In genomic region chr5:148961261-148962199, GRCh38 we compare ENCODE assay signal across 22 cellular contexts.
DNase-seq lines count a peak whose midpoint lies in the region; ATAC-seq, FAIRE-seq and TF ChIP-seq lines count a peak whose summit lies in the region.
"Had no signal": no experiment of that assay in that cellular context is flagged by ENCODE, and none has a peak within 500 bp of the region (broad histone marks: within the 10 kb centered on the region; RNA-seq: fewer than 3 reads in every experiment).

No MANE protein-coding gene starts in this region.

- no peak overlapping the region for H2AFZ ChIP-seq in HepG2 (ENCODE audit: low read length)

- H3K9me3 ChIP-seq in liver (ENCODE audit: control insufficient read depth in 4 of 4, low read length in 3 of 4) (no peaks in the 10 kb centered on the region), HepG2 (ENCODE audit: low read length) (no peaks in the 10 kb centered on the region)
- H3K9me3 ChIP-seq: transverse colon had no signal

- H3K9ac ChIP-seq in liver (ENCODE audit: low read depth in 1 of 2, low read length in 2 of 2): no peak overlapping the region
- no peak overlapping the region for H3K9ac ChIP-seq in HepG2 (ENCODE audit: insufficient read depth, low read depth, low read length)

- no TSS peak for BruUV-seq in HepG2 (replicated peaks; lab: Mats Ljungman, UMichigan)

- no peaks in the 10 kb centered on the region for H3K27me3 ChIP-seq in liver (ENCODE audit: control insufficient read depth in 4 of 4, insufficient read depth in 4 of 4, low read length in 3 of 4)
- no peaks in the 10 kb centered on the region for H3K27me3 ChIP-seq in HepG2 (ENCODE audit: control insufficient read depth in 1 of 2, insufficient read depth in 2 of 2, low read length in 2 of 2)
- H3K27me3 ChIP-seq: transverse colon had no signal

- no peaks in the 10 kb centered on the region for H4K20me1 ChIP-seq in HepG2 (ENCODE audit: insufficient read depth, low read length)

- H3K36me3 ChIP-seq in liver (ENCODE audit: control insufficient read depth in 4 of 4, insufficient read depth in 3 of 4, low read depth in 1 of 4, low read length in 3 of 4) (no peaks in the 10 kb centered on the region), HepG2 (replicated peaks in 1 of 2; ENCODE audit: control insufficient read depth in 1 of 2, insufficient read depth in 2 of 2, low read length in 2 of 2) (no peaks in the 10 kb centered on the region)
- H3K36me3 ChIP-seq: transverse colon had no signal

- peaks cover 0 to 10% (median 6%) of the 10 kb centered on the region in 4 donors for H3K4me1 ChIP-seq in liver (ENCODE audit: control insufficient read depth in 4 of 4, insufficient read depth in 4 of 4, low read length in 3 of 4)
- no peaks in the 10 kb centered on the region for H3K4me1 ChIP-seq in HepG2 (ENCODE audit: insufficient read depth, low read length)
- H3K4me1 ChIP-seq: transverse colon had no signal

- DNase-seq in HepG2 (ENCODE audit: low spot score) (no peak), dermis microvascular lymphatic vessel endothelial cell (ENCODE audit: low read depth in 2 of 2) (peak; percentile 33 to 43), lung microvascular endothelial cell (ENCODE audit: low read depth in 2 of 2) (peak; percentile 46 to 79), SHP77 treated with DMSO at 0.1 percent for 48 hours (lab: John Stamatoyannopoulos, UW) (no peak), DMS53 (lab: John Stamatoyannopoulos, UW) (no peak)
- DNase-seq: activated CD4-positive, alpha-beta T cell treated with anti-CD3 and anti-CD28 coated beads for 1 hour; activated naive CD4-positive, alpha-beta T cell treated with Interleukin-2 at 50 U/mL for 16 hours; activated T-cell treated with anti-CD3 and anti-CD28 coated beads, Interleukin-2, amount 50 U/mL, for 24 hours; caudate nucleus; H7; naive B cell; NCI-H1694; NCI-H526 treated with DMSO at 0.1 percent for 48 hours; nucleus accumbens; retina; SHP77; stimulated activated naive CD8-positive, alpha-beta T cell treated with anti-CD3 and anti-CD28 coated beads, Interleukin-15, amount 100 ng/mL, for 72 hours; transverse colon had no signal

- POLR2A ChIA-PET in HepG2 (lab: Yijun Ruan, JAX): no interaction called here

- WGBS in liver: 49% methylated on average over 8 of the region's 8 CpGs
- 39% methylated on average over 8 of the region's 8 CpGs for whole genome bisulfite sequencing in HepG2 (ENCODE audit: low lambda C conversion rate)

- FAIRE-seq in HepG2 (lab: Jason Lieb, UNC): no peak
- FAIRE-seq: A204.1 had no signal

- H3K4me3 ChIP-seq in liver (ENCODE audit: low read depth in 1 of 3, low read length in 3 of 3) (no peak overlapping the region), HepG2 (replicated peaks in 1 of 3; ENCODE audit: insufficient read depth in 1 of 3, low read depth in 2 of 3, low read length in 3 of 3) (no peak overlapping the region)
- H3K4me3 ChIP-seq: transverse colon had no signal

- TF ChIP-seq EP300 in HepG2 (IDR thresholded peaks at IDR 0.05; ENCODE audit: low read depth in 2 of 2, low read length in 2 of 2): no peak
- no peak for TF ChIP-seq EP300 in HepG2 (CRISPR knock-in tag; IDR thresholded peaks at IDR 0.05; ENCODE audit: borderline replicate concordance)

- no peak for TF ChIP-seq POLR2A in HepG2 (IDR thresholded peaks at IDR 0.05; ENCODE audit: insufficient read depth in 1 of 2, low read depth in 2 of 2, low read length in 2 of 2)

- in situ Hi-C loops in HepG2 (cut with HindIII; ENCODE audit: extremely low pct_ligation_motif_present, low pct_unique_long_range_greater_than_20kb): no loop called here

- no peak for TF ChIP-seq CTCF in liver (IDR thresholded peaks at IDR 0.05; ENCODE audit: low read depth, low read length, missing input control)
- TF ChIP-seq CTCF in HepG2 (CRISPR knock-in tag; IDR thresholded peaks at IDR 0.05): no peak

- H3K27ac ChIP-seq in liver (ENCODE audit: low read depth in 1 of 2, low read length in 2 of 2) (peak overlapping the region; percentile 67 to 81), HepG2 (ENCODE audit: extremely low read length, insufficient read depth, low read length) (no peak overlapping the region)
- H3K27ac ChIP-seq: transverse colon had no signal

- no peak overlapping the region for H3K4me2 ChIP-seq in HepG2 (ENCODE audit: low read depth, low read length)

- ATAC-seq in HepG2 (no peak), HG02763 (IDR thresholded peaks at IDR 0.05; ENCODE audit: unreplicated experiment) (no peak), HG02798 (IDR thresholded peaks at IDR 0.05; ENCODE audit: poor library complexity, unreplicated experiment) (no peak)
- ATAC-seq: stimulated activated naive CD8-positive, alpha-beta T cell treated with anti-CD3 and anti-CD28 coated beads, Interleukin-15, amount 100 ng/mL, for 72 hours had no signal

- intact Hi-C loops in HepG2 (cut with micrococcal nuclease; ENCODE audit: unreplicated experiment): no loop called here

- CTCF ChIA-PET in HepG2 (lab: Yijun Ruan, JAX; ENCODE audit: low intra/inter-chr PET ratio, low total read pairs): no interaction called here

- TF ChIP-seq RAD21 in liver (IDR thresholded peaks at IDR 0.05) (peak; percentile 36 to 38), HepG2 (CRISPR knock-in tag; IDR thresholded peaks at IDR 0.05) (no peak)

- H3K79me2 ChIP-seq in HepG2 (ENCODE audit: insufficient read depth, low read length): no peaks in the 10 kb centered on the region

TF ChIP-seq in liver, 16 proteins besides CTCF, POLR2A, EP300 and RAD21 (continues in another document):
- TF ChIP-seq TAF1 (conservative IDR thresholded peaks at IDR 0.05): no peak
- TF ChIP-seq, protein P1, sequence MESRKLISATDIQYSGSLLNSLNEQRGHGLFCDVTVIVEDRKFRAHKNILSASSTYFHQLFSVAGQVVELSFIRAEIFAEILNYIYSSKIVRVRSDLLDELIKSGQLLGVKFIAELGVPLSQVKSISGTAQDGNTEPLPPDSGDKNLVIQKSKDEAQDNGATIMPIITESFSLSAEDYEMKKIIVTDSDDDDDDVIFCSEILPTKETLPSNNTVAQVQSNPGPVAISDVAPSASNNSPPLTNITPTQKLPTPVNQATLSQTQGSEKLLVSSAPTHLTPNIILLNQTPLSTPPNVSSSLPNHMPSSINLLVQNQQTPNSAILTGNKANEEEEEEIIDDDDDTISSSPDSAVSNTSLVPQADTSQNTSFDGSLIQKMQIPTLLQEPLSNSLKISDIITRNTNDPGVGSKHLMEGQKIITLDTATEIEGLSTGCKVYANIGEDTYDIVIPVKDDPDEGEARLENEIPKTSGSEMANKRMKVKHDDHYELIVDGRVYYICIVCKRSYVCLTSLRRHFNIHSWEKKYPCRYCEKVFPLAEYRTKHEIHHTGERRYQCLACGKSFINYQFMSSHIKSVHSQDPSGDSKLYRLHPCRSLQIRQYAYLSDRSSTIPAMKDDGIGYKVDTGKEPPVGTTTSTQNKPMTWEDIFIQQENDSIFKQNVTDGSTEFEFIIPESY (IDR thresholded peaks at IDR 0.05): peak; percentile 82
- TF ChIP-seq, protein P2, sequence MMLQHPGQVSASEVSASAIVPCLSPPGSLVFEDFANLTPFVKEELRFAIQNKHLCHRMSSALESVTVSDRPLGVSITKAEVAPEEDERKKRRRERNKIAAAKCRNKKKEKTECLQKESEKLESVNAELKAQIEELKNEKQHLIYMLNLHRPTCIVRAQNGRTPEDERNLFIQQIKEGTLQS (IDR thresholded peaks at IDR 0.05): no peak

TF ChIP-seq in HepG2, 621 proteins besides CTCF, POLR2A, EP300 and RAD21:
- TF ChIP-seq KMT2A (CRISPR knock-in tag; IDR thresholded peaks at IDR 0.05): no peak
- TF ChIP-seq XBP1 (CRISPR knock-in tag; IDR thresholded peaks at IDR 0.05): no peak
- TF ChIP-seq ZSCAN12 (CRISPR knock-in tag; IDR thresholded peaks at IDR 0.05): no peak
- TF ChIP-seq, protein P3, sequence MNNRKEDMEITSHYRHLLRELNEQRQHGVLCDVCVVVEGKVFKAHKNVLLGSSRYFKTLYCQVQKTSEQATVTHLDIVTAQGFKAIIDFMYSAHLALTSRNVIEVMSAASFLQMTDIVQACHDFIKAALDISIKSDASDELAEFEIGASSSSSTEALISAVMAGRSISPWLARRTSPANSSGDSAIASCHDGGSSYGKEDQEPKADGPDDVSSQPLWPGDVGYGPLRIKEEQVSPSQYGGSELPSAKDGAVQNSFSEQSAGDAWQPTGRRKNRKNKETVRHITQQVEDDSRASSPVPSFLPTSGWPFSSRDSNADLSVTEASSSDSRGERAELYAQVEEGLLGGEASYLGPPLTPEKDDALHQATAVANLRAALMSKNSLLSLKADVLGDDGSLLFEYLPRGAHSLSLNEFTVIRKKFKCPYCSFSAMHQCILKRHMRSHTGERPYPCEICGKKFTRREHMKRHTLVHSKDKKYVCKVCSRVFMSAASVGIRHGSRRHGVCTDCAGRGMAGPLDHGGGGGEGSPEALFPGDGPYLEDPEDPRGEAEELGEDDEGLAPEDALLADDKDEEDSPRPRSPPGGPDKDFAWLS (CRISPR knock-in tag; IDR thresholded peaks at IDR 0.05; ENCODE audit: borderline replicate concordance): no peak
- no peak for TF ChIP-seq ZNF530 (CRISPR knock-in tag; IDR thresholded peaks at IDR 0.05; ENCODE audit: low read depth)

Comparison
In these comparisons a context has a peak if more than half of its experiments do, and no peak if none do; other contexts are left out.
1. DNase-seq: peak in dermis microvascular lymphatic vessel endothelial cell (2 of 2) and lung microvascular endothelial cell (2 of 2); none in HepG2 (single experiment), SHP77 treated with DMSO at 0.1 percent for 48 hours (single experiment) and DMS53 (single experiment).